In the genomic region with DNA sequence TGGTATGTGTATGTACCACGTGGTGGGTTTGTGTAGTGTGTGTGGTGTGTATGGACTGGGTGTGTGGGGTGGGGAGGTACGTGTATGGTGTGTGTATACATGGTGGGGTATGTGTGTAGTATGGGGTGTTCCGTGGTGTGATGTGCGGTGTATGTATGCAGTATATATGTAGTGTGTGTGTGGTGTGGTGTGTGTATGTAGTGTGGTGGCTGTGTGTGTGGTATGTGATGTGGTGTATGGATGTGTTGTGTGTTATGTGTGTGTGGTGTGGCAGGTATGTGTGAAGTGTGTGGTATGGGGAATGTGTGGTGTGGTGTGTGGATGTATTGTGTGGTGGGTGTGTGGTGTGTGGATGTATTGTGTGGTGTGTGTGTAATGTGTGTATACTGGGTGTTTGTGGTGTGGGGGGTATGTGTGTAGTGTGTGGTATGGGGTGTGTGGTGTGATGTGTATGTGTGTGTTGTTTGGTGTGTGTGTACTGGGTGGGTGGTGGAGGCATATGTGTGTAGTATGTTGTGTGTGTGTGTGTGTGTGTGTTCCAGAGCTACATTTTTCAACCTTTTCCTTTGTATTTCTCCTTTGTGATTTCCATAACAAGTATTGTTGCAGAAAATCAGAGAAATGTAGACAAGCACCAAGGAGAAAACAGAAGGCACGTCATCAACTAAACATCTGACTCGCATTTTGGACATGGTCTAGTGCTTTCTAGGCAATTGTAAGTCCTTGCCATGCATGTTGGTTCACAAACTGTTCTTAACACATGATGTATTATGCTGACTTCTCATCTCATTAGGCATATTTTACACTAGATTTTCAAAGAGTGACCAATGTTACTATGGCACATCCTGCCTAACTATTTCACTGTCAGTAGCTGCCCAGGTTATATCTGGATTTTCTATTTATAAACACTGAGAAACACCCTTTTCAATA, we compare ENCODE assay signal across 9 cellular contexts. TPM values are rescaled to one million over a fixed set of nuclear protein-coding genes. Genes with fewer than 3 reads are reported as not detected.
A peak's percentile ranks its signal among the peaks of the same experiment; 100 is the strongest.
DNase-seq lines count a peak whose midpoint lies in the region; ATAC-seq and TF ChIP-seq lines count a peak whose summit lies in the region.
"Had no signal": no experiment of that assay in that cellular context is flagged by ENCODE, and none has a peak within 500 bp of the region (broad histone marks: within the 10 kb centered on the region; RNA-seq: fewer than 3 reads in every experiment).

No MANE protein-coding gene starts in this region.

- CTCF ChIA-PET in Calu3 (lab: Charles Lee), result interaction anchor here (0.7 kb wide), 1 partner anchor 60 kb away, joined by 3 read pairs; no protein-coding TSS in a partner anchor

- H2AFZ ChIP-seq in Loucy (ENCODE audit: low read length), result no peak overlapping the region

- peaks cover 92% of the 10 kb centered on the region for H4K20me1 ChIP-seq in Loucy (ENCODE audit: insufficient read depth, low read length, poor library complexity, severe bottlenecking)

- H3K36me3 Mint-ChIP-seq in stimulated activated naive CD8-positive, alpha-beta T cell treated with anti-CD3 and anti-CD28 coated beads, Interleukin-15, Interleukin-2, amounts not matched to agents 100 ng/mL and 50 ng/mL, for 24 hours (ENCODE audit: low read depth), result peaks cover 49% of the 10 kb centered on the region
- H3K36me3 Mint-ChIP-seq in Calu3 (ENCODE audit: insufficient read depth, unreplicated experiment) (no peaks in the 10 kb centered on the region), chondrocyte (ENCODE audit: low read depth) (no peaks in the 10 kb centered on the region)

- ATAC-seq in stimulated activated naive CD8-positive, alpha-beta T cell treated with anti-CD3 and anti-CD28 coated beads, Interleukin-15, Interleukin-2, amounts not matched to agents 100 U/mL and 50 U/mL, for 24 hours, result no peak
- ATAC-seq in esophagus mucosa, result peak; percentile 63

- TF ChIP-seq CTCF in Loucy (conservative IDR thresholded peaks at IDR 0.05; ENCODE audit: low read length) (no peak), Calu3 (IDR thresholded peaks at IDR 0.05; ENCODE audit: unreplicated experiment) (no peak), chondrocyte (IDR thresholded peaks at IDR 0.05) (no peak), ascending aorta (IDR thresholded peaks at IDR 0.05) (no peak)

- H3K27me3 Mint-ChIP-seq in stimulated activated naive CD8-positive, alpha-beta T cell treated with anti-CD3 and anti-CD28 coated beads, Interleukin-15, Interleukin-2, amounts not matched to agents 100 ng/mL and 50 ng/mL, for 24 hours, result no peaks in the 10 kb centered on the region
- H3K27me3 Mint-ChIP-seq in Calu3 (ENCODE audit: unreplicated experiment) (no peaks in the 10 kb centered on the region), chondrocyte (ENCODE audit: low read depth) (no peaks in the 10 kb centered on the region)

- H3K27ac Mint-ChIP-seq in stimulated activated naive CD8-positive, alpha-beta T cell treated with anti-CD3 and anti-CD28 coated beads, Interleukin-15, Interleukin-2, amounts not matched to agents 100 ng/mL and 50 ng/mL, for 24 hours, result peak overlapping the region; percentile 93
- H3K27ac Mint-ChIP-seq in Calu3 (ENCODE audit: unreplicated experiment), result no peak overlapping the region
- no peak overlapping the region for H3K27ac Mint-ChIP-seq in chondrocyte (ENCODE audit: unreplicated experiment)

- H3K27me3 ChIP-seq in Loucy (ENCODE audit: insufficient read depth, low read length, poor library complexity, severe bottlenecking) (no peaks in the 10 kb centered on the region), ascending aorta (no peaks in the 10 kb centered on the region)

- peaks cover 95% of the 10 kb centered on the region for H3K79me2 ChIP-seq in Loucy (ENCODE audit: insufficient read depth, low read length)

- no peaks in the 10 kb centered on the region for H3K9me2 ChIP-seq in Loucy (replicated peaks; ENCODE audit: low read depth, low read length)

- H3K4me2 ChIP-seq in Loucy (ENCODE audit: low read depth, low read length, poor library complexity, severe bottlenecking), result peak overlapping the region; percentile 5

- no peak overlapping the region for H3K4me3 ChIP-seq in Loucy (ENCODE audit: low read length, poor library complexity, severe bottlenecking)
- H3K4me3 ChIP-seq in ascending aorta, result no peak overlapping the region

- no peaks in the 10 kb centered on the region for H3F3A ChIP-seq in Loucy (ENCODE audit: low read depth)

- intact Hi-C loops in Calu3 (cut with micrococcal nuclease; ENCODE audit: unreplicated experiment) (no loop called here), ascending aorta (cut with DNase I) (no loop called here)

- H3K4me3 Mint-ChIP-seq in stimulated activated naive CD8-positive, alpha-beta T cell treated with anti-CD3 and anti-CD28 coated beads, Interleukin-15, Interleukin-2, amounts not matched to agents 100 ng/mL and 50 ng/mL, for 24 hours, result peak overlapping the region; percentile 88
- no peak overlapping the region for H3K4me3 Mint-ChIP-seq in Calu3 (ENCODE audit: low read depth, unreplicated experiment)
- H3K4me3 Mint-ChIP-seq in chondrocyte (ENCODE audit: unreplicated experiment), result no peak overlapping the region

- peaks cover 82% of the 10 kb centered on the region for H3K4me1 ChIP-seq in Loucy (ENCODE audit: insufficient read depth, low read length, poor library complexity, severe bottlenecking)
- H3K4me1 ChIP-seq in ascending aorta, result no peaks in the 10 kb centered on the region

- no peak overlapping the region for H3K9ac ChIP-seq in Loucy (ENCODE audit: low read depth, low read length, poor library complexity, severe bottlenecking)

- BruUV-seq in Calu3 (replicated peaks; lab: Mats Ljungman, UMichigan), result no TSS peak

- peaks cover 95% of the 10 kb centered on the region for H3K4me1 Mint-ChIP-seq in stimulated activated naive CD8-positive, alpha-beta T cell treated with anti-CD3 and anti-CD28 coated beads, Interleukin-15, Interleukin-2, amounts not matched to agents 100 ng/mL and 50 ng/mL, for 24 hours (ENCODE audit: low read depth)
- H3K4me1 Mint-ChIP-seq in Calu3 (ENCODE audit: low read depth, unreplicated experiment), result no peaks in the 10 kb centered on the region
- H3K4me1 Mint-ChIP-seq in chondrocyte (ENCODE audit: low read depth), result no peaks in the 10 kb centered on the region

- peaks cover 33% of the 10 kb centered on the region; the same call in 1 of the 2 replicates for H3K36me3 ChIP-seq in Loucy (ENCODE audit: insufficient read depth, low read length)
- no peaks in the 10 kb centered on the region for H3K36me3 ChIP-seq in ascending aorta

- no peak for DNase-seq in stimulated activated naive CD8-positive, alpha-beta T cell treated with anti-CD3 and anti-CD28 coated beads, Interleukin-15, Interleukin-2, amounts not matched to agents 100 U/mL and 50 U/mL, for 24 hours
- DNase-seq in Calu3, result no peak
- DNase-seq in chondrocyte (ENCODE audit: low spot score), result no peak
- DNase-seq in ascending aorta (ENCODE audit: low spot score in 2 of 2), result no peak
- DNase-seq in SKM-1 treated with dmso at 0.1 percent for 144 hours (lab: John Stamatoyannopoulos, UW; ENCODE audit: unreplicated experiment), result no peak
- DNase-seq: cortex of kidney had no signal

- H3K9me3 ChIP-seq in Loucy (ENCODE audit: insufficient read depth, low read depth, low read length) (no peaks in the 10 kb centered on the region), ascending aorta (no peaks in the 10 kb centered on the region)

- H3K9me3 Mint-ChIP-seq in stimulated activated naive CD8-positive, alpha-beta T cell treated with anti-CD3 and anti-CD28 coated beads, Interleukin-15, Interleukin-2, amounts not matched to agents 100 ng/mL and 50 ng/mL, for 24 hours, result no peaks in the 10 kb centered on the region
- H3K9me3 Mint-ChIP-seq in Calu3 (ENCODE audit: low read depth, unreplicated experiment) (no peaks in the 10 kb centered on the region), chondrocyte (ENCODE audit: low read depth) (peaks cover 6% of the 10 kb centered on the region)

- H3K27ac ChIP-seq in ascending aorta, result no peak overlapping the region

RNA-seq across cellular contexts. Expression of gene SEMA4D, which starts 13.2 kb away (rescaled TPM):
- 30.4 TPM for total RNA-seq in esophagus mucosa
- total RNA-seq in Calu3 (2022), result 23.3 and 24.3 TPM in 2 replicates
- total RNA-seq in chondrocyte, result 3.3 to 3.8 TPM (median 3.8 TPM) in 3 replicates
- 13.5 TPM for total RNA-seq in ascending aorta
